1 cellular context compared by ENCODE assay signal in genomic region chr14:103115086-103115679, GRCh38.
TF ChIP-seq lines count a peak whose summit lies in the region.

No MANE protein-coding gene starts in this region.

TF ChIP-seq in liver, 16 proteins besides CTCF, POLR2A, EP300 and RAD21 (continued from another document):
- TF ChIP-seq REST (IDR thresholded peaks at IDR 0.05), result peak; percentile 50
- TF ChIP-seq SP1 (IDR thresholded peaks at IDR 0.05), result peak; percentile 87
TF ChIP-seq in liver: peak in this region for 7; not testable (repeated sequence) for 9.
